In the genomic region with DNA sequence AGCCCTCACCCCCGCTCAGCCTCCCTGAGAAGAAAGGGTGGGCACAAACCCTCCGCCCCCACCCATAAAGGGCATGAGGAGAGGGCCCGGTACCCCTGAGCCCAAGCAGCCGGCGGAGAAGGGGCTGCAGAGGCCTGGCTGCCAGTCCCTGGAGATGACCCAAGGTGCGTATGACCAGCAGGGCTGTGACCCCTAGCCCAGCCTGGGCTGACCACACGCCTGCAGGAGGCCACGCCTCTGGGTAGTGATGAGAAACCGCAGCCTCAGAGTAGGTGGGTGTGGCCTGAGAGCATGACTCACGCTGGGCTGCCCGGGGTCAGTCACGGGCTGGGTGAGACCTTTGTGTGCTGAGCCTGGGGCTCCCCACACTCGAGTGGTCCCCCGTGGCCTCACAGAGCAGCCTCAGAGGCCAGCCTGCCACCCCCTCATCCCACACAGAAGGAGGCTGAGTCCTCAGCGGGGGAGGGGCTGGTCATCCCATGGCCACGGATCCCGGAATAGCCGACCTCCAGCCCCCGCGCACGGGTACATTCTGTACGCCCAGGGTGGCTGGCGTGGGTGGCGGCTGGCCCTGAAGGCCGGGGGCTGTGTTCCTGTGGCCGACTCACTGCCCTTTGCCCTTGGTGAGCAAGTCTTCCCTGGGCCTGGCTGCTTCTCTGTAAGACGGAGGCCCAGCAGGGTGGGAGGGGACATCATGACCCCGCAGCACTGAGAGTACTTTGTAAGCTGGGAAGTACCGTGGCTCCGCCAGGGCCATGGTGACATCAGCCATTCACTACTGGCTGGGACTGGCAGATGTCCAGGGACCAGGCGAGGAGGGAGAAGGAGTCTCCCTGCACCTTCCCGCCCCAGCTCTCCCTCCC, we compare ENCODE assay signal across 8 cellular contexts.
DNase-seq lines count a peak whose midpoint lies in the region; FAIRE-seq and TF ChIP-seq lines count a peak whose summit lies in the region.

No MANE protein-coding gene starts in this region.

- peak overlapping the region in 1 of 2 donors; percentile 78 for H3K27ac ChIP-seq in small intestine (ENCODE audit: low read depth in 1 of 2, low read length in 1 of 2)

- peaks cover 34% of the 10 kb centered on the region for H3K27me3 Mint-ChIP-seq in activated T-cell treated with anti-CD3 and anti-CD28 coated beads, Interleukin-2, amount 50 U/mL, for 24 hours

- TF ChIP-seq CTCF in cardiac fibroblast (IDR thresholded peaks at IDR 0.05; ENCODE audit: low read depth, low read length), result no peak

- H3K4me3 Mint-ChIP-seq in activated T-cell treated with anti-CD3 and anti-CD28 coated beads, Interleukin-2, amount 50 U/mL, for 24 hours, result no peak overlapping the region

- H3K27ac Mint-ChIP-seq in activated T-cell treated with anti-CD3 and anti-CD28 coated beads, Interleukin-2, amount 50 U/mL, for 24 hours, result no peak overlapping the region

- H3K27me3 ChIP-seq in small intestine (ENCODE audit: control insufficient read depth in 2 of 2, insufficient read depth in 2 of 2, low read length in 2 of 2), result no peaks in the 10 kb centered on the region

- H3K9me3 ChIP-seq in small intestine (ENCODE audit: control insufficient read depth, low read depth), result no peaks in the 10 kb centered on the region

- H3K9me3 Mint-ChIP-seq in activated T-cell treated with anti-CD3 and anti-CD28 coated beads, Interleukin-2, amount 50 U/mL, for 24 hours, result no peaks in the 10 kb centered on the region

- in situ Hi-C loops in G401 (cut with HindIII; ENCODE audit: low sequenced_read_pairs), result no loop called here

- 20 to 32% (median 23%) methylated on average over 29 to 32 of the region's 32 CpGs for WGBS in small intestine, 3 donors

- H3K4me1 ChIP-seq in small intestine (ENCODE audit: control insufficient read depth in 2 of 2, insufficient read depth in 1 of 2, low read depth in 1 of 2, low read length in 1 of 2), result no peaks in the 10 kb centered on the region

- DNase-seq in G401 (ENCODE audit: low spot score) (peak; percentile 45), NCI-H460 (ENCODE audit: extremely low read depth, low read depth) (peak; percentile 86), cardiac fibroblast (ENCODE audit: low read depth in 2 of 2) (peak; percentile 91 to 96), kidney glomerular epithelial cell (lab: John Stamatoyannopoulos, UW) (peak; percentile 84), small intestine (peak; percentile 49), NCI-H1436 (lab: John Stamatoyannopoulos, UW) (no peak), NCI-H2227 (lab: John Stamatoyannopoulos, UW; ENCODE audit: unreplicated experiment) (no peak)
- no peak for DNase-seq in activated T-cell treated with anti-CD3 and anti-CD28 coated beads, Interleukin-2, amount 50 U/mL, for 24 hours

- no peak for FAIRE-seq in small intestine (lab: Jason Lieb, UNC)

- H3K4me3 ChIP-seq in cardiac fibroblast (replicated peaks in 1 of 2; ENCODE audit: low read depth in 2 of 2, low read length in 2 of 2) (no peak overlapping the region), small intestine (ENCODE audit: low read depth in 1 of 2, low read length in 2 of 2) (no peak overlapping the region)

- H3K36me3 Mint-ChIP-seq in activated T-cell treated with anti-CD3 and anti-CD28 coated beads, Interleukin-2, amount 50 U/mL, for 24 hours (ENCODE audit: low read depth), result no peaks in the 10 kb centered on the region

- H3K36me3 ChIP-seq in small intestine (ENCODE audit: control insufficient read depth in 2 of 2, insufficient read depth in 2 of 2, low read length in 2 of 2), result no peaks in the 10 kb centered on the region

- H3K4me1 Mint-ChIP-seq in activated T-cell treated with anti-CD3 and anti-CD28 coated beads, Interleukin-2, amount 50 U/mL, for 24 hours (ENCODE audit: low read depth), result no peaks in the 10 kb centered on the region

Comparison
In these comparisons a context has a peak if more than half of its experiments do, and no peak if none do; other contexts are left out.
1. DNase-seq: peak in G401 (single experiment), NCI-H460 (single experiment), cardiac fibroblast (2 of 2), kidney glomerular epithelial cell (single experiment) and small intestine (single experiment); none in NCI-H1436 (single experiment), activated T-cell treated with anti-CD3 and anti-CD28 coated beads, Interleukin-2, amount 50 U/mL, for 24 hours (single experiment) and NCI-H2227 (single experiment).